14 cellular contexts compared by ENCODE assay signal in the genomic region with DNA sequence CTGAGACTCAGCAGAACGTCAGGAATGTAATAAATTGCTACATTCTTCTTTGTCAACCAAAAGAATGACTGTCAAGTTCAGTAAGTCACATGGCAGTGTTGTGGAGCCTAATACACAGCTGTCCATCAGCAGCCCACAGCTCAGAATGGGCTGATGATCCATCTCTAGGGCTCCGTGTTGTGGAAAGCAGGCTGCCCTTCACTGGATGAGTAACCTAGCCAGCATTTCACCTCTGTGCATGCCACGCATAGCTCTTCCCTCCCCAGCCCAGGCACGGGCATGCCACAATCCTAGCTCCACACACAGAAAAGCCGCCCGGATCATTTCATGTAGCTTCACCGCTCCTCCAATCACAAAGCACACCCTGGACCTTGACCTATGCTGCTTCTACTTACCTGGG.
DNase-seq lines count a peak whose midpoint lies in the region; FAIRE-seq and TF ChIP-seq lines count a peak whose summit lies in the region.
"Had no signal": no experiment of that assay in that cellular context is flagged by ENCODE, and none has a peak within 500 bp of the region (broad histone marks: within the 10 kb centered on the region; RNA-seq: fewer than 3 reads in every experiment).

No MANE protein-coding gene starts in this region.

- no peak for FAIRE-seq in astrocyte (lab: Jason Lieb, UNC)

- no peak overlapping the region for H2BK120ac ChIP-seq in mesenchymal stem cell (ENCODE audit: low read depth, low read length)

- H3K9ac ChIP-seq in astrocyte (ENCODE audit: low read length) (no peak overlapping the region), SK-N-SH (no peak overlapping the region), mesenchymal stem cell (ENCODE audit: low read length) (no peak overlapping the region)

- H3K79me1 ChIP-seq in mesenchymal stem cell (replicated peaks; ENCODE audit: low read length, poor library complexity, severe bottlenecking), result no peaks in the 10 kb centered on the region

- H3K79me2 ChIP-seq in astrocyte (ENCODE audit: insufficient read depth, low read length) (no peaks in the 10 kb centered on the region), SK-N-SH (ENCODE audit: insufficient read depth) (no peaks in the 10 kb centered on the region)

- no peak overlapping the region for H3K27ac ChIP-seq in astrocyte (ENCODE audit: low read depth, low read length)
- H3K27ac ChIP-seq in SK-N-SH (ENCODE audit: low read depth in 2 of 2, low read length in 1 of 2), result no peak overlapping the region
- H3K27ac ChIP-seq in mesenchymal stem cell (ENCODE audit: low read length, poor library complexity, severe bottlenecking), result no peak overlapping the region
- H3K27ac ChIP-seq: Peyer's patch had no signal

- H3K4me1 ChIP-seq in astrocyte (ENCODE audit: insufficient read depth, low read length) (peaks cover 17% of the 10 kb centered on the region), SK-N-SH (ENCODE audit: control insufficient read depth in 1 of 2, insufficient read depth in 2 of 2, low read depth in 1 of 2, low read length in 1 of 2) (no peaks in the 10 kb centered on the region), mesenchymal stem cell (ENCODE audit: control insufficient read depth, insufficient read depth, low read depth, low read length) (peaks cover 5% of the 10 kb centered on the region)
- H3K4me1 ChIP-seq: Peyer's patch had no signal

- DNase-seq in Daoy (ENCODE audit: low read depth), result peak; percentile 53
- DNase-seq in M059J (ENCODE audit: low read depth), result peak; percentile 82
- peak; percentile 71 for DNase-seq in astrocyte (ENCODE audit: low read depth)
- peak; percentile 78 for DNase-seq in kidney tubule cell (ENCODE audit: low spot score)
- no peak for DNase-seq in SK-N-SH
- no peak for DNase-seq in activated T-helper 1 cell treated with anti-CD3 and anti-CD28 coated beads, Interleukin-12 subunit alpha, Interleukin-12 subunit beta, Interleukin-2, Interleukin-4 antibody, amounts not matched to agents 30 ng/mL and 10 ng/mL and 1 ng/mL, durations not matched to agents 14 hours and 24 hours and 36 hours (ENCODE audit: low spot score)
- no peak for DNase-seq in mesenchymal stem cell
- no peak for DNase-seq in hypothalamus (lab: John Stamatoyannopoulos, UW)
- DNase-seq: AML-193, NCI-H1417, NCI-H1930, NCI-H2171 treated with DMSO at 0.1 percent for 48 hours, NCI-H510A, Peyer's patch had no signal

- H4K20me1 ChIP-seq in astrocyte (ENCODE audit: insufficient read depth, low read length) (no peaks in the 10 kb centered on the region), SK-N-SH (ENCODE audit: insufficient read depth) (no peaks in the 10 kb centered on the region)

- H2AFZ ChIP-seq in astrocyte (ENCODE audit: low read depth, low read length) (no peak overlapping the region), SK-N-SH (ENCODE audit: low read depth) (no peak overlapping the region), mesenchymal stem cell (ENCODE audit: low read depth, low read length) (no peak overlapping the region)

- POLR2A ChIA-PET in SK-N-SH (lab: Yijun Ruan, JAX), result no interaction called here

- H3K36me3 ChIP-seq in astrocyte (ENCODE audit: insufficient read depth, low read length) (no peaks in the 10 kb centered on the region), SK-N-SH (replicated peaks in 1 of 2; ENCODE audit: control insufficient read depth in 1 of 2, insufficient read depth in 2 of 2, low read length in 1 of 2) (no peaks in the 10 kb centered on the region), mesenchymal stem cell (ENCODE audit: control insufficient read depth in 1 of 2, insufficient read depth in 2 of 2, low read depth in 1 of 2, low read length in 2 of 2) (no peaks in the 10 kb centered on the region)
- H3K36me3 ChIP-seq: Peyer's patch had no signal

- 19% methylated on average over 6 of the region's 7 CpGs for WGBS in SK-N-SH (ENCODE audit: low lambda C conversion rate)
- WGBS in mesenchymal stem cell, result 75% methylated on average over 6 of the region's 7 CpGs

- no peak for TF ChIP-seq CTCF in astrocyte (IDR thresholded peaks at IDR 0.05; ENCODE audit: insufficient read depth, low read depth, low read length)
- TF ChIP-seq CTCF in SK-N-SH (IDR thresholded peaks at IDR 0.05), result no peak

- no peak overlapping the region for H3K4me3 ChIP-seq in astrocyte (ENCODE audit: insufficient read depth, low read depth, low read length)
- H3K4me3 ChIP-seq in SK-N-SH (ENCODE audit: low read depth in 2 of 2, low read length in 1 of 2), result no peak overlapping the region
- no peak overlapping the region for H3K4me3 ChIP-seq in mesenchymal stem cell (ENCODE audit: insufficient read depth in 1 of 2, low read depth in 1 of 2, low read length in 2 of 2)
- H3K4me3 ChIP-seq: Peyer's patch had no signal

- no peak overlapping the region for H3K4me3 Mint-ChIP-seq in astrocyte (ENCODE audit: unreplicated experiment)
- H3K4me3 Mint-ChIP-seq in activated T-helper 1 cell treated with anti-CD3 and anti-CD28 coated beads, Interleukin-12 subunit alpha, Interleukin-12 subunit beta, Interleukin-2, Interleukin-4 antibody, amounts not matched to agents 30 ng/mL and 10 ng/mL and 1 ng/mL, durations not matched to agents 14 hours and 24 hours and 36 hours, result no peak overlapping the region

- H3K4ac ChIP-seq in mesenchymal stem cell (ENCODE audit: low read depth in 1 of 2, low read length in 2 of 2), result no peak overlapping the region

- H3K27me3 ChIP-seq in astrocyte (ENCODE audit: insufficient read depth, low read length) (no peaks in the 10 kb centered on the region), SK-N-SH (ENCODE audit: insufficient read depth) (no peaks in the 10 kb centered on the region), mesenchymal stem cell (ENCODE audit: control insufficient read depth in 1 of 2, insufficient read depth in 1 of 2, low read length in 2 of 2) (peaks cover 0 to 18% of the 10 kb centered on the region in 2 experiments)
- H3K27me3 ChIP-seq: Peyer's patch had no signal

- no peak overlapping the region for H4K8ac ChIP-seq in mesenchymal stem cell (ENCODE audit: low read length)

- H4K91ac ChIP-seq in mesenchymal stem cell (ENCODE audit: low read length), result no peak overlapping the region

- no peaks in the 10 kb centered on the region for H3K4me1 Mint-ChIP-seq in astrocyte (ENCODE audit: low read depth, unreplicated experiment)
- H3K4me1 Mint-ChIP-seq in activated T-helper 1 cell treated with anti-CD3 and anti-CD28 coated beads, Interleukin-12 subunit alpha, Interleukin-12 subunit beta, Interleukin-2, Interleukin-4 antibody, amounts not matched to agents 30 ng/mL and 10 ng/mL and 1 ng/mL, durations not matched to agents 14 hours and 24 hours and 36 hours (ENCODE audit: low read depth), result no peaks in the 10 kb centered on the region

- no peak for TF ChIP-seq RAD21 in SK-N-SH (IDR thresholded peaks at IDR 0.05; ENCODE audit: low read length)

- no peak overlapping the region for H3K27ac Mint-ChIP-seq in astrocyte (ENCODE audit: unreplicated experiment)
- no peak overlapping the region for H3K27ac Mint-ChIP-seq in activated T-helper 1 cell treated with anti-CD3 and anti-CD28 coated beads, Interleukin-12 subunit alpha, Interleukin-12 subunit beta, Interleukin-2, Interleukin-4 antibody, amounts not matched to agents 30 ng/mL and 10 ng/mL and 1 ng/mL, durations not matched to agents 14 hours and 24 hours and 36 hours

- H3F3A ChIP-seq in SK-N-SH (replicated peaks; ENCODE audit: insufficient read depth), result no peaks in the 10 kb centered on the region

- H3K9me3 ChIP-seq in astrocyte (ENCODE audit: insufficient read depth, low read depth, low read length), result no peaks in the 10 kb centered on the region
- no peaks in the 10 kb centered on the region for H3K9me3 ChIP-seq in SK-N-SH
- H3K9me3 ChIP-seq in mesenchymal stem cell (ENCODE audit: control insufficient read depth, low read length), result no peaks in the 10 kb centered on the region
- H3K9me3 ChIP-seq: Peyer's patch had no signal

- H3K4me2 ChIP-seq in astrocyte (ENCODE audit: low read length) (peak overlapping the region; percentile 23), SK-N-SH (no peak overlapping the region), mesenchymal stem cell (ENCODE audit: low read length, poor library complexity, severe bottlenecking) (no peak overlapping the region)

- H3K36me3 Mint-ChIP-seq in astrocyte (ENCODE audit: low read depth, unreplicated experiment), result no peaks in the 10 kb centered on the region
- H3K36me3 Mint-ChIP-seq in activated T-helper 1 cell treated with anti-CD3 and anti-CD28 coated beads, Interleukin-12 subunit alpha, Interleukin-12 subunit beta, Interleukin-2, Interleukin-4 antibody, amounts not matched to agents 30 ng/mL and 10 ng/mL and 1 ng/mL, durations not matched to agents 14 hours and 24 hours and 36 hours (ENCODE audit: low read depth), result no peaks in the 10 kb centered on the region

- CTCF ChIA-PET in SK-N-SH (lab: Yijun Ruan, JAX), result interaction anchor here (1.1 to 5.1 kb wide), 3 partner anchors 8 to 281 kb away, joined by 3 to 35 read pairs (median 4); no protein-coding TSS in a partner anchor

- no peaks in the 10 kb centered on the region for H3K27me3 Mint-ChIP-seq in astrocyte (ENCODE audit: low read depth, unreplicated experiment)
- H3K27me3 Mint-ChIP-seq in activated T-helper 1 cell treated with anti-CD3 and anti-CD28 coated beads, Interleukin-12 subunit alpha, Interleukin-12 subunit beta, Interleukin-2, Interleukin-4 antibody, amounts not matched to agents 30 ng/mL and 10 ng/mL and 1 ng/mL, durations not matched to agents 14 hours and 24 hours and 36 hours (ENCODE audit: insufficient read depth), result no peaks in the 10 kb centered on the region

- no peak overlapping the region for H2BK15ac ChIP-seq in mesenchymal stem cell (ENCODE audit: low read depth, poor library complexity, severe bottlenecking)

- TF ChIP-seq EP300 in SK-N-SH (IDR thresholded peaks at IDR 0.05; ENCODE audit: borderline replicate concordance in 1 of 2, low read depth in 1 of 2, low read length in 1 of 2), result no peak

- H3K14ac ChIP-seq in mesenchymal stem cell (ENCODE audit: low read length in 2 of 2), result no peak overlapping the region

- no peak overlapping the region for H3K23ac ChIP-seq in mesenchymal stem cell (ENCODE audit: low read length in 2 of 2)

- H2BK5ac ChIP-seq in mesenchymal stem cell (ENCODE audit: low read depth, low read length, poor library complexity, severe bottlenecking), result no peak overlapping the region

- intact Hi-C loops in activated T-helper 1 cell treated with anti-CD3 and anti-CD28 coated beads, Interleukin-12 subunit alpha, Interleukin-12 subunit beta, Interleukin-2, Interleukin-4 antibody, amounts not matched to agents 30 ng/mL and 10 ng/mL and 1 ng/mL, durations not matched to agents 14 hours and 24 hours and 36 hours (cut with micrococcal nuclease), result no loop called here

- H3K9me3 Mint-ChIP-seq in astrocyte (ENCODE audit: unreplicated experiment), result peaks cover 12% of the 10 kb centered on the region
- no peaks in the 10 kb centered on the region for H3K9me3 Mint-ChIP-seq in activated T-helper 1 cell treated with anti-CD3 and anti-CD28 coated beads, Interleukin-12 subunit alpha, Interleukin-12 subunit beta, Interleukin-2, Interleukin-4 antibody, amounts not matched to agents 30 ng/mL and 10 ng/mL and 1 ng/mL, durations not matched to agents 14 hours and 24 hours and 36 hours

- H3K9me2 ChIP-seq in SK-N-SH, result no peaks in the 10 kb centered on the region

- H3K18ac ChIP-seq in mesenchymal stem cell (ENCODE audit: low read depth in 1 of 2, low read length in 2 of 2), result no peak overlapping the region

- no peak overlapping the region for H2BK12ac ChIP-seq in mesenchymal stem cell (ENCODE audit: low read length in 2 of 2)

- no peak overlapping the region for H2AK5ac ChIP-seq in mesenchymal stem cell (ENCODE audit: low read length, severe bottlenecking)

Comparison
In these comparisons a context has a peak if more than half of its experiments do, and no peak if none do; other contexts are left out.
1. DNase-seq: peak in Daoy (single experiment), M059J (single experiment), astrocyte (single experiment) and kidney tubule cell (single experiment); none in SK-N-SH (single experiment), activated T-helper 1 cell treated with anti-CD3 and anti-CD28 coated beads, Interleukin-12 subunit alpha, Interleukin-12 subunit beta, Interleukin-2, Interleukin-4 antibody, amounts not matched to agents 30 ng/mL and 10 ng/mL and 1 ng/mL, durations not matched to agents 14 hours and 24 hours and 36 hours (single experiment), mesenchymal stem cell (single experiment) and hypothalamus (0 of 51).